ENCODE assay signal across 1 cellular context in the genomic region with DNA sequence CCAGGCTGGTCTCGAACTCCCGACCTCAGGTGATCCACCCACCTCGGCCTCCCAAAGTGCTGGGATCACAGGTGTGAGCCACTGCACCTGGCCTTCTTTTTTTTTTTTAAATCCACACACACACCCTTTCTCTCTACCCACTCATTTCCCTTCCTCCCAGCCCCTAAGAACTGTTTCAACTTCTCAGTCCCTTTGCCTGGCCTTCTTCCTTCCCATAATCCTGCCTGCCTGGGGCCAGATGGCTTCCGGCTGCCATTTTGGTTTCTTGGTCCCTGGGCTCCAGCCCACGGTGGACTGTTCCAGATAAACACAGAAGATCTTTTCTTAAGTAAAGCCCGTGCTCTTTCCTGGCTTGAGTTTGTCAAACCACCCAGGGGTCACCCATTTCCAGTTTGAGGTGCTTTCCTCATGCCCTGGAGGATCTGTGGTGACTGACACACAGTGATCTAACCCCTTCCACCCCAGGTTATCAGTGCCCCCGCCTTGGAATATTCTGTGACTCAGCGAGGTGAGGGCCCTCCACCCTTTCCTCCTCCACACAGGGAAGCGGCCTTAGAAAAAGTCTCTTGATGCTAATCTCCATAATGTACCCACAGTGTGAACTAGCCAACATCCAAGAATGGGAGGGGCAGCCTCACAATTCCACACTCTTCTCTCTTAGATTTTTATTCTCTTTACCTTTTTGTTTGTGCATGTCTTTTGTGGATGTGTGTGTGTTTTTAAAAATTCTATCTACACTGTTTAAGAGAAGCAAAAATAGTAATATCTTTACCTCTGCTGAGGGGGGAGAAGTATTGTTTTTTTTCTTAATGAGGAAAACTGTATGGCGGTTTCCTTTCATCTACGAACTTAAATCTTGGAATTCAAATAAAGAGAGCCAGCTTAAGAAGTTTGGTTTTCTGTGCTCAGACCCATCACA.
A peak's percentile ranks its signal among the peaks of the same experiment; 100 is the strongest.
TF ChIP-seq lines count a peak whose summit lies in the region.

No MANE protein-coding gene starts in this region.

TF ChIP-seq in K562, 482 proteins besides CTCF, POLR2A, EP300 and RAD21 (continued from another document and continues in another):
- peak; percentile 88 for TF ChIP-seq MEF2D (tag; conservative IDR thresholded peaks at IDR 0.05; ENCODE audit: low read depth)
- 0 out of 2 replicates have a peak, but pooled peaks have one; percentile 64 for TF ChIP-seq THRAP3 (IDR thresholded peaks at IDR 0.05; ENCODE audit: borderline replicate concordance)
- no peak for TF ChIP-seq BRF1 (IDR thresholded peaks at IDR 0.05; ENCODE audit: borderline replicate concordance, extremely low read depth, insufficient read length)
- peak; percentile 22; the same call in 1 of the 2 replicates for TF ChIP-seq XRCC5 (IDR thresholded peaks at IDR 0.05; ENCODE audit: low read depth, low read length)
- no peak for TF ChIP-seq TAF15 (IDR thresholded peaks at IDR 0.05; ENCODE audit: low read depth, low read length)
- TF ChIP-seq TCF3 (CRISPR knock-in tag; IDR thresholded peaks at IDR 0.05) = peak; percentile 85
- no peak for TF ChIP-seq BRF2 (IDR thresholded peaks at IDR 0.05; ENCODE audit: borderline replicate concordance, insufficient read depth, insufficient read length)
- TF ChIP-seq YY1 (IDR thresholded peaks at IDR 0.05; ENCODE audit: borderline replicate concordance in 1 of 3, control insufficient read depth in 1 of 3, extremely low read depth in 1 of 3, insufficient read depth in 3 of 3, insufficient read length in 1 of 3, insufficient replicate concordance in 2 of 3, low read depth in 1 of 3, low read length in 2 of 3) = peak; percentile 59 to 96 (median 83)
- peak in 1 of 2 experiments; percentile 55; a peak in 1 of 4 replicates for TF ChIP-seq ETV6 (IDR thresholded peaks at IDR 0.05; ENCODE audit: borderline replicate concordance in 1 of 2, low read depth in 2 of 2, low read length in 1 of 2)
- TF ChIP-seq ETV6 (CRISPR knock-in tag; IDR thresholded peaks at IDR 0.05; ENCODE audit: borderline replicate concordance) = no peak
- TF ChIP-seq ELF1 (tag; IDR thresholded peaks at IDR 0.05) = 0 out of 2 replicates have a peak, but pooled peaks have one; percentile 41
- peak; percentile 88 for TF ChIP-seq MTA1 (IDR thresholded peaks at IDR 0.05; ENCODE audit: borderline replicate concordance)
- peak; percentile 25; the same call in 1 of the 2 replicates for TF ChIP-seq SUPT5H (IDR thresholded peaks at IDR 0.05)
- no peak for TF ChIP-seq RBM25 (IDR thresholded peaks at IDR 0.05; ENCODE audit: low read depth, low read length, severe bottlenecking)
- peak; percentile 72 for TF ChIP-seq NR2C2 (CRISPR knock-in tag; IDR thresholded peaks at IDR 0.05)
- TF ChIP-seq NR2C2 (tag; IDR thresholded peaks at IDR 0.05) = peak; percentile 88
- peak; percentile 42 for TF ChIP-seq RBBP5 (IDR thresholded peaks at IDR 0.05; ENCODE audit: borderline replicate concordance, insufficient read depth, low read length, poor library complexity, severe bottlenecking)
- TF ChIP-seq ZNF146 (CRISPR knock-in tag; IDR thresholded peaks at IDR 0.05; ENCODE audit: unreplicated experiment) = no peak
- TF ChIP-seq, protein P1, sequence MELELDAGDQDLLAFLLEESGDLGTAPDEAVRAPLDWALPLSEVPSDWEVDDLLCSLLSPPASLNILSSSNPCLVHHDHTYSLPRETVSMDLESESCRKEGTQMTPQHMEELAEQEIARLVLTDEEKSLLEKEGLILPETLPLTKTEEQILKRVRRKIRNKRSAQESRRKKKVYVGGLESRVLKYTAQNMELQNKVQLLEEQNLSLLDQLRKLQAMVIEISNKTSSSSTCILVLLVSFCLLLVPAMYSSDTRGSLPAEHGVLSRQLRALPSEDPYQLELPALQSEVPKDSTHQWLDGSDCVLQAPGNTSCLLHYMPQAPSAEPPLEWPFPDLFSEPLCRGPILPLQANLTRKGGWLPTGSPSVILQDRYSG (tag; conservative IDR thresholded peaks at IDR 0.05; ENCODE audit: low read depth) = peak; percentile 93
- no peak for TF ChIP-seq RBM34 (IDR thresholded peaks at IDR 0.05; ENCODE audit: borderline replicate concordance, insufficient read depth, low read length)
- no peak for TF ChIP-seq NCOA6 (IDR thresholded peaks at IDR 0.05)
- peak; percentile 64; the same call in 1 of the 2 replicates for TF ChIP-seq NR2C1 (IDR thresholded peaks at IDR 0.05)
- peak; percentile 79 for TF ChIP-seq NR2C1 (tag; IDR thresholded peaks at IDR 0.05)
- TF ChIP-seq BRD9 (IDR thresholded peaks at IDR 0.05; ENCODE audit: low read depth, partially characterized antibody) = peak; percentile 79
- no peak for TF ChIP-seq SMAD2 (IDR thresholded peaks at IDR 0.05; ENCODE audit: low read depth, low read length)
- 0 out of 2 replicates have a peak, but pooled peaks have one; percentile 26 for TF ChIP-seq YBX1 (IDR thresholded peaks at IDR 0.05)
- peak in 1 of 2 experiments; percentile 64; a peak in 1 of 4 replicates for TF ChIP-seq NONO (IDR thresholded peaks at IDR 0.05; ENCODE audit: low read depth in 2 of 2, low read length in 1 of 2)
- TF ChIP-seq NBN (IDR thresholded peaks at IDR 0.05; ENCODE audit: low read depth) = peak; percentile 91
- no peak for TF ChIP-seq ZNF3 (CRISPR knock-in tag; IDR thresholded peaks at IDR 0.05)
- TF ChIP-seq, protein P2, sequence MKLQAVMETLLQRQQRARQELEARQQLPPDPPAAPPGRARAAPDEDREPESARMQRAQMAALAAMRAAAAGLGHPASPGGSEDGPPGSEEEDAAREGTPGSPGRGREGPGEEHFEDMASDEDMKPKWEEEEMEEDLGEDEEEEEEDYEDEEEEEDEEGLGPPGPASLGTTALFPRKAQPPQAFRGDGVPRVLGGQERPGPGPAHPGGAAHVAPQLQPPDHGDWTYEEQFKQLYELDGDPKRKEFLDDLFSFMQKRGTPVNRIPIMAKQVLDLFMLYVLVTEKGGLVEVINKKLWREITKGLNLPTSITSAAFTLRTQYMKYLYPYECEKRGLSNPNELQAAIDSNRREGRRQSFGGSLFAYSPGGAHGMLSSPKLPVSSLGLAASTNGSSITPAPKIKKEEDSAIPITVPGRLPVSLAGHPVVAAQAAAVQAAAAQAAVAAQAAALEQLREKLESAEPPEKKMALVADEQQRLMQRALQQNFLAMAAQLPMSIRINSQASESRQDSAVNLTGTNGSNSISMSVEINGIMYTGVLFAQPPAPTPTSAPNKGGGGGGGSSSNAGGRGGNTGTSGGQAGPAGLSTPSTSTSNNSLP (IDR thresholded peaks at IDR 0.05; ENCODE audit: borderline replicate concordance, low read depth, low read length) = peak; percentile 47; the same call in 1 of the 2 replicates
- TF ChIP-seq ZNF589 (CRISPR knock-in tag; IDR thresholded peaks at IDR 0.05; ENCODE audit: low read depth) = peak; percentile 78; the same call in 1 of the 2 replicates
- no peak for TF ChIP-seq ZNF699 (CRISPR knock-in tag; IDR thresholded peaks at IDR 0.05; ENCODE audit: insufficient replicate concordance)
- no peak for TF ChIP-seq SRSF9 (IDR thresholded peaks at IDR 0.05; ENCODE audit: borderline replicate concordance, low read depth, low read length)
- no peak for TF ChIP-seq ZNF785 (CRISPR knock-in tag; IDR thresholded peaks at IDR 0.05)
- TF ChIP-seq MYNN (IDR thresholded peaks at IDR 0.05) = peak; percentile 83
- no peak for TF ChIP-seq MYNN (CRISPR knock-in tag; IDR thresholded peaks at IDR 0.05)
- TF ChIP-seq ZNF124 (CRISPR knock-in tag; IDR thresholded peaks at IDR 0.05) = no peak
- no peak for TF ChIP-seq CAMTA2 (CRISPR knock-in tag; conservative IDR thresholded peaks at IDR 0.05)
- peak; percentile 75 for TF ChIP-seq L3MBTL2 (IDR thresholded peaks at IDR 0.05)
- no peak for TF ChIP-seq ZNF217 (CRISPR knock-in tag; IDR thresholded peaks at IDR 0.05)
- TF ChIP-seq, protein P3, sequence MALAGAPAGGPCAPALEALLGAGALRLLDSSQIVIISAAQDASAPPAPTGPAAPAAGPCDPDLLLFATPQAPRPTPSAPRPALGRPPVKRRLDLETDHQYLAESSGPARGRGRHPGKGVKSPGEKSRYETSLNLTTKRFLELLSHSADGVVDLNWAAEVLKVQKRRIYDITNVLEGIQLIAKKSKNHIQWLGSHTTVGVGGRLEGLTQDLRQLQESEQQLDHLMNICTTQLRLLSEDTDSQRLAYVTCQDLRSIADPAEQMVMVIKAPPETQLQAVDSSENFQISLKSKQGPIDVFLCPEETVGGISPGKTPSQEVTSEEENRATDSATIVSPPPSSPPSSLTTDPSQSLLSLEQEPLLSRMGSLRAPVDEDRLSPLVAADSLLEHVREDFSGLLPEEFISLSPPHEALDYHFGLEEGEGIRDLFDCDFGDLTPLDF (CRISPR knock-in tag; IDR thresholded peaks at IDR 0.05) = no peak
- no peak for TF ChIP-seq SP2 (IDR thresholded peaks at IDR 0.05; ENCODE audit: extremely low read depth, low read depth, low read length, poor library complexity, severe bottlenecking)
- peak; percentile 75; the same call in 1 of the 2 replicates for TF ChIP-seq ZBTB2 (IDR thresholded peaks at IDR 0.05)
- peak; percentile 95 for TF ChIP-seq EHMT2 (IDR thresholded peaks at IDR 0.05)
- peak; percentile 83; the same call in 1 of the 2 replicates for TF ChIP-seq MTA3 (IDR thresholded peaks at IDR 0.05; ENCODE audit: borderline replicate concordance)
- TF ChIP-seq MAZ (CRISPR knock-in tag; conservative IDR thresholded peaks at IDR 0.05 in 1 of 2, IDR thresholded peaks at IDR 0.05 in 1 of 2) = peak; percentile 80
- no peak for TF ChIP-seq TCFL5 (CRISPR knock-in tag; conservative IDR thresholded peaks at IDR 0.05)
- peak; percentile 72 for TF ChIP-seq ESRRA (IDR thresholded peaks at IDR 0.05; ENCODE audit: borderline replicate concordance, low read depth)
- peak; percentile 80 for TF ChIP-seq C11orf30 (IDR thresholded peaks at IDR 0.05; ENCODE audit: low read depth)
- TF ChIP-seq NCOR1 (IDR thresholded peaks at IDR 0.05) = peak; percentile 84
- TF ChIP-seq, protein P4, sequence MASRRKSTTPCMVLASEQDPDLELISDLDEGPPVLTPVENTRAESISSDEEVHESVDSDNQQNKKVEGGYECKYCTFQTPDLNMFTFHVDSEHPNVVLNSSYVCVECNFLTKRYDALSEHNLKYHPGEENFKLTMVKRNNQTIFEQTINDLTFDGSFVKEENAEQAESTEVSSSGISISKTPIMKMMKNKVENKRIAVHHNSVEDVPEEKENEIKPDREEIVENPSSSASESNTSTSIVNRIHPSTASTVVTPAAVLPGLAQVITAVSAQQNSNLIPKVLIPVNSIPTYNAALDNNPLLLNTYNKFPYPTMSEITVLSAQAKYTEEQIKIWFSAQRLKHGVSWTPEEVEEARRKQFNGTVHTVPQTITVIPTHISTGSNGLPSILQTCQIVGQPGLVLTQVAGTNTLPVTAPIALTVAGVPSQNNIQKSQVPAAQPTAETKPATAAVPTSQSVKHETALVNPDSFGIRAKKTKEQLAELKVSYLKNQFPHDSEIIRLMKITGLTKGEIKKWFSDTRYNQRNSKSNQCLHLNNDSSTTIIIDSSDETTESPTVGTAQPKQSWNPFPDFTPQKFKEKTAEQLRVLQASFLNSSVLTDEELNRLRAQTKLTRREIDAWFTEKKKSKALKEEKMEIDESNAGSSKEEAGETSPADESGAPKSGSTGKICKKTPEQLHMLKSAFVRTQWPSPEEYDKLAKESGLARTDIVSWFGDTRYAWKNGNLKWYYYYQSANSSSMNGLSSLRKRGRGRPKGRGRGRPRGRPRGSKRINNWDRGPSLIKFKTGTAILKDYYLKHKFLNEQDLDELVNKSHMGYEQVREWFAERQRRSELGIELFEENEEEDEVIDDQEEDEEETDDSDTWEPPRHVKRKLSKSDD (conservative IDR thresholded peaks at IDR 0.05; ENCODE audit: low read length) = 0 out of 2 replicates have a peak, but pooled peaks have one; percentile 52
- TF ChIP-seq ZNF398 (CRISPR knock-in tag; IDR thresholded peaks at IDR 0.05) = no peak
- TF ChIP-seq PHF20 (IDR thresholded peaks at IDR 0.05; ENCODE audit: partially characterized antibody) = peak; percentile 69
- TF ChIP-seq FOS (IDR thresholded peaks at IDR 0.05; ENCODE audit: extremely low read depth, insufficient read length) = peak; percentile 62
- TF ChIP-seq PYGO2 (tag; IDR thresholded peaks at IDR 0.05) = no peak
- TF ChIP-seq BDP1 (IDR thresholded peaks at IDR 0.05; ENCODE audit: insufficient read depth, insufficient read length) = no peak
- TF ChIP-seq ZNF766 (CRISPR knock-in tag; conservative IDR thresholded peaks at IDR 0.05) = peak; percentile 99
- no peak; the same call in none of the 2 replicates for TF ChIP-seq OTX1 (CRISPR knock-in tag; IDR thresholded peaks at IDR 0.05)
